Comparison of ENCODE assay signal across 1 cellular context in genomic region chr5:127009784-127010183, GRCh38.
TF ChIP-seq lines count a peak whose summit lies in the region.

No MANE protein-coding gene starts in this region.

TF ChIP-seq in K562, 482 proteins besides CTCF, POLR2A, EP300 and RAD21:
- TF ChIP-seq CTBP1 (IDR thresholded peaks at IDR 0.05; ENCODE audit: borderline replicate concordance) (no peak), BCL6 (CRISPR knock-in tag; IDR thresholded peaks at IDR 0.05) (no peak), HMBOX1 (IDR thresholded peaks at IDR 0.05) (peak; percentile 69), CBFA2T2 (conservative IDR thresholded peaks at IDR 0.05) (no peak)
